In genomic region chr5:56496581-56497063, GRCh38 we compare ENCODE assay signal across 17 cellular contexts.
DNase-seq lines count a peak whose midpoint lies in the region; ATAC-seq and TF ChIP-seq lines count a peak whose summit lies in the region.
"Had no signal": no experiment of that assay in that cellular context is flagged by ENCODE, and none has a peak within 500 bp of the region (broad histone marks: within the 10 kb centered on the region; RNA-seq: fewer than 3 reads in every experiment).

No MANE protein-coding gene starts in this region.

- H3K9me3 Mint-ChIP-seq in mesothelial cell of epicardium, result no peaks in the 10 kb centered on the region
- no peaks in the 10 kb centered on the region for H3K9me3 Mint-ChIP-seq in endothelial cell (ENCODE audit: unreplicated experiment)

- H3K36me3 Mint-ChIP-seq in T-helper 17 cell (ENCODE audit: low read depth), result no peaks in the 10 kb centered on the region
- no peaks in the 10 kb centered on the region for H3K36me3 Mint-ChIP-seq in mesothelial cell of epicardium
- H3K36me3 Mint-ChIP-seq in endothelial cell (ENCODE audit: low read depth, unreplicated experiment), result no peaks in the 10 kb centered on the region

- H3K27me3 Mint-ChIP-seq in T-helper 17 cell, result no peaks in the 10 kb centered on the region
- H3K27me3 Mint-ChIP-seq in mesothelial cell of epicardium (ENCODE audit: low read depth), result no peaks in the 10 kb centered on the region
- H3K27me3 Mint-ChIP-seq in endothelial cell (ENCODE audit: unreplicated experiment), result peaks cover 8% of the 10 kb centered on the region

- H3K27ac Mint-ChIP-seq in T-helper 17 cell (peak overlapping the region; percentile 88), mesothelial cell of epicardium (peak overlapping the region; percentile 11), endothelial cell (ENCODE audit: unreplicated experiment) (no peak overlapping the region)

- peak; percentile 72 for DNase-seq in DMS153 (lab: John Stamatoyannopoulos, UW)
- peak; percentile 10 for DNase-seq in NCI-H2081 treated with DMSO at 0.1 percent for 48 hours (lab: John Stamatoyannopoulos, UW)
- no peak for DNase-seq in T-helper 17 cell
- DNase-seq in mesothelial cell of epicardium (ENCODE audit: low spot score in 2 of 2, unreplicated experiment in 2 of 2), result no peak
- DNase-seq in stimulated activated naive CD4-positive, alpha-beta T cell (lab: John Stamatoyannopoulos, UW), result no peak
- no peak for DNase-seq in SKM-1 treated with dmso at 0.1 percent for 144 hours (lab: John Stamatoyannopoulos, UW; ENCODE audit: unreplicated experiment)
- DNase-seq in endothelial cell (ENCODE audit: low spot score), result no peak
- DNase-seq: activated CD4-positive, CD25-positive, alpha-beta regulatory T cell; activated naive CD4-positive, alpha-beta T cell; C1 segment of cervical spinal cord; esophagus squamous epithelium; HCEC 1CT; heart right ventricle; mucosa of descending colon; NCI-H1694; stimulated activated naive CD8-positive, alpha-beta T cell treated with anti-CD3 and anti-CD28 coated beads, Interleukin-15, Interleukin-2, amounts not matched to agents 100 U/mL and 50 U/mL, for 24 hours had no signal

- H3K9me3 ChIP-seq in T-helper 17 cell (ENCODE audit: control insufficient read depth, low read length, poor library complexity, severe bottlenecking), result no peaks in the 10 kb centered on the region
- H3K9me3 ChIP-seq: esophagus squamous epithelium, heart right ventricle, mucosa of descending colon, SJSA1 had no signal

- H3K4me1 Mint-ChIP-seq in T-helper 17 cell (peaks cover 16% of the 10 kb centered on the region), mesothelial cell of epicardium (peaks cover 42% of the 10 kb centered on the region), endothelial cell (ENCODE audit: unreplicated experiment) (peaks cover 19% of the 10 kb centered on the region)

- H3K4me3 Mint-ChIP-seq in T-helper 17 cell, result no peak overlapping the region
- H3K4me3 Mint-ChIP-seq in mesothelial cell of epicardium, result no peak overlapping the region
- H3K4me3 Mint-ChIP-seq in endothelial cell (ENCODE audit: unreplicated experiment), result no peak overlapping the region

- TF ChIP-seq CTCF in mesothelial cell of epicardium (IDR thresholded peaks at IDR 0.05; ENCODE audit: unreplicated experiment) (no peak), endothelial cell (IDR thresholded peaks at IDR 0.05; ENCODE audit: unreplicated experiment) (no peak)

- ATAC-seq in T-helper 17 cell, result no peak
- ATAC-seq: mucosa of descending colon; stimulated activated naive CD8-positive, alpha-beta T cell treated with anti-CD3 and anti-CD28 coated beads, Interleukin-15, Interleukin-2, amounts not matched to agents 100 U/mL and 50 U/mL, for 24 hours had no signal

Comparison
In these comparisons a context has a peak if more than half of its experiments do, and no peak if none do; other contexts are left out.
1. DNase-seq: peak in DMS153 (single experiment) and NCI-H2081 treated with DMSO at 0.1 percent for 48 hours (single experiment); none in T-helper 17 cell (0 of 3), mesothelial cell of epicardium (0 of 2), stimulated activated naive CD4-positive, alpha-beta T cell (0 of 6), SKM-1 treated with dmso at 0.1 percent for 144 hours (single experiment) and endothelial cell (single experiment).